ENCODE assay signal across 9 cellular contexts in genomic region chr10:60139798-60140566, GRCh38.
DNase-seq lines count a peak whose midpoint lies in the region; ATAC-seq and TF ChIP-seq lines count a peak whose summit lies in the region.
"Had no signal": no experiment of that assay in that cellular context is flagged by ENCODE, and none has a peak within 500 bp of the region (broad histone marks: within the 10 kb centered on the region; RNA-seq: fewer than 3 reads in every experiment).

No MANE protein-coding gene starts in this region.

- peak overlapping the region; percentile 84 for H3K27ac ChIP-seq in endodermal cell (ENCODE audit: low read depth, low read length)
- no peak overlapping the region for H3K27ac ChIP-seq in naive thymus-derived CD4-positive, alpha-beta T cell (ENCODE audit: low read depth, low read length)
- no peak overlapping the region for H3K27ac ChIP-seq in gastroesophageal sphincter

- no peak overlapping the region for H3K4me3 Mint-ChIP-seq in endodermal cell
- H3K4me3 Mint-ChIP-seq in naive thymus-derived CD4-positive, alpha-beta T cell: no peak overlapping the region
- H3K4me3 Mint-ChIP-seq: activated naive CD4-positive, alpha-beta T cell treated with anti-CD3 and anti-CD28 coated beads for 36 hours had no signal

- H3K4me1 ChIP-seq in endodermal cell (ENCODE audit: control insufficient read depth, insufficient read depth, low read length) (peaks cover 4% of the 10 kb centered on the region), mucosa of descending colon (ENCODE audit: low read depth) (peaks cover 20% of the 10 kb centered on the region), gastroesophageal sphincter (peaks cover 0 to 5% (median 0%) of the 10 kb centered on the region in 3 donors)
- H3K4me1 ChIP-seq in naive thymus-derived CD4-positive, alpha-beta T cell (ENCODE audit: control insufficient read depth in 2 of 2, insufficient read depth in 2 of 2, low read length in 2 of 2): no peaks in the 10 kb centered on the region

- H3K27me3 Mint-ChIP-seq in endodermal cell (ENCODE audit: insufficient read depth): no peaks in the 10 kb centered on the region
- H3K27me3 Mint-ChIP-seq in naive thymus-derived CD4-positive, alpha-beta T cell: no peaks in the 10 kb centered on the region

- H3K4me1 Mint-ChIP-seq in endodermal cell: peaks cover 6% of the 10 kb centered on the region
- H3K4me1 Mint-ChIP-seq in naive thymus-derived CD4-positive, alpha-beta T cell: peaks cover 0 to 10% (median 3%) of the 10 kb centered on the region in 7 donors

- POLR2A ChIA-PET in naive thymus-derived CD4-positive, alpha-beta T cell (lab: Charles Lee): no interaction called here

- TF ChIP-seq EP300 in gastroesophageal sphincter (IDR thresholded peaks at IDR 0.05): no peak

- no peaks in the 10 kb centered on the region for H3K27me3 ChIP-seq in endodermal cell (ENCODE audit: control insufficient read depth, insufficient read depth, low read length, poor library complexity, severe bottlenecking)
- H3K27me3 ChIP-seq in naive thymus-derived CD4-positive, alpha-beta T cell (ENCODE audit: control insufficient read depth in 2 of 2, insufficient read depth in 2 of 2, low read length in 2 of 2): no peaks in the 10 kb centered on the region
- H3K27me3 ChIP-seq in gastroesophageal sphincter: no peaks in the 10 kb centered on the region

- no peaks in the 10 kb centered on the region for H3K9me3 Mint-ChIP-seq in endodermal cell
- peaks cover 0 to 3% (median 0%) of the 10 kb centered on the region in 11 donors for H3K9me3 Mint-ChIP-seq in naive thymus-derived CD4-positive, alpha-beta T cell
- H3K9me3 Mint-ChIP-seq: activated naive CD4-positive, alpha-beta T cell treated with anti-CD3 and anti-CD28 coated beads for 36 hours had no signal

- H3K36me3 ChIP-seq in endodermal cell (ENCODE audit: control insufficient read depth, insufficient read depth, low read length) (no peaks in the 10 kb centered on the region), mucosa of descending colon (ENCODE audit: low read depth) (no peaks in the 10 kb centered on the region), gastroesophageal sphincter (no peaks in the 10 kb centered on the region)
- H3K36me3 ChIP-seq in naive thymus-derived CD4-positive, alpha-beta T cell (ENCODE audit: control insufficient read depth in 2 of 3, insufficient read depth in 3 of 3, low read length in 3 of 3): peaks cover 0 to 3% (median 0%) of the 10 kb centered on the region in 3 experiments

- H3K27ac Mint-ChIP-seq in endodermal cell: no peak overlapping the region
- peak overlapping the region in 1 of 9 donors; percentile 8 for H3K27ac Mint-ChIP-seq in naive thymus-derived CD4-positive, alpha-beta T cell
- H3K27ac Mint-ChIP-seq: activated naive CD4-positive, alpha-beta T cell treated with anti-CD3 and anti-CD28 coated beads for 36 hours had no signal

- TF ChIP-seq CTCF in AG09309 (IDR thresholded peaks at IDR 0.05; ENCODE audit: control insufficient read depth, insufficient read depth, low read depth, low read length, missing control alignments): no peak
- TF ChIP-seq CTCF in endodermal cell (conservative IDR thresholded peaks at IDR 0.05): no peak
- no peak for TF ChIP-seq CTCF in mucosa of descending colon (IDR thresholded peaks at IDR 0.05)
- TF ChIP-seq CTCF in gastroesophageal sphincter (IDR thresholded peaks at IDR 0.05): no peak

- ATAC-seq in HG02884 (IDR thresholded peaks at IDR 0.05; ENCODE audit: unreplicated experiment) (peak; percentile 38), mucosa of descending colon (peak; percentile 12), GM18907 (IDR thresholded peaks at IDR 0.05; ENCODE audit: unreplicated experiment) (no peak), gastroesophageal sphincter (no peak)
- no peak for ATAC-seq in naive thymus-derived CD4-positive, alpha-beta T cell

- DNase-seq in AG09309 (ENCODE audit: low read depth) (peak; percentile 14), endodermal cell (peak; percentile 59), mucosa of descending colon (no peak), COLO668 (lab: John Stamatoyannopoulos, UW; ENCODE audit: unreplicated experiment) (no peak)
- DNase-seq in naive thymus-derived CD4-positive, alpha-beta T cell: no peak
- DNase-seq: activated naive CD4-positive, alpha-beta T cell treated with anti-CD3 and anti-CD28 coated beads for 36 hours had no signal

- CTCF ChIA-PET in naive thymus-derived CD4-positive, alpha-beta T cell (lab: Charles Lee): no interaction called here

- intact Hi-C loops in mucosa of descending colon (cut with DNase I, micrococcal nuclease): no loop called here
- intact Hi-C loops in naive thymus-derived CD4-positive, alpha-beta T cell (cut with micrococcal nuclease): no loop called here

- H3K4me3 ChIP-seq in AG09309 (ENCODE audit: control insufficient read depth, low read depth, low read length) (no peak overlapping the region), endodermal cell (ENCODE audit: low read length) (peak overlapping the region; percentile 82), mucosa of descending colon (no peak overlapping the region), gastroesophageal sphincter (no peak overlapping the region)
- H3K4me3 ChIP-seq in naive thymus-derived CD4-positive, alpha-beta T cell (ENCODE audit: low read length): no peak overlapping the region

- no peaks in the 10 kb centered on the region for H3K9me3 ChIP-seq in endodermal cell (ENCODE audit: control insufficient read depth, low read length)
- H3K9me3 ChIP-seq in mucosa of descending colon: no peaks in the 10 kb centered on the region
- H3K9me3 ChIP-seq in naive thymus-derived CD4-positive, alpha-beta T cell (ENCODE audit: control insufficient read depth in 2 of 3, low read length in 3 of 3): no peaks in the 10 kb centered on the region
- H3K9me3 ChIP-seq in gastroesophageal sphincter: no peaks in the 10 kb centered on the region

- WGBS in endodermal cell (ENCODE audit: insufficient coverage in 1 of 2, insufficient read length in 1 of 2), 2 experiments: 3 to 5% methylated on average over 5 to 8 of the region's 8 CpGs
- WGBS in gastroesophageal sphincter (ENCODE audit: low coverage in 1 of 2), 2 donors: 27 to 40% methylated on average over 5 to 8 of the region's 8 CpGs

- no peak for TF ChIP-seq POLR2A in gastroesophageal sphincter (IDR thresholded peaks at IDR 0.05)

- H3K36me3 Mint-ChIP-seq in endodermal cell (ENCODE audit: low read depth): peaks cover 4% of the 10 kb centered on the region
- peaks cover 3 to 49% (median 36%) of the 10 kb centered on the region in 5 donors for H3K36me3 Mint-ChIP-seq in naive thymus-derived CD4-positive, alpha-beta T cell

- peak overlapping the region; percentile 59 for H3K9ac ChIP-seq in endodermal cell (ENCODE audit: extremely low read depth, low read length, poor library complexity, severe bottlenecking)

Comparison
In these comparisons a context has a peak if more than half of its experiments do, and no peak if none do; other contexts are left out.
1. DNase-seq: peak in AG09309 (single experiment) and endodermal cell (single experiment); none in mucosa of descending colon (0 of 3), naive thymus-derived CD4-positive, alpha-beta T cell (0 of 9) and COLO668 (single experiment).
2. ATAC-seq: peak in HG02884 (single experiment) and mucosa of descending colon (single experiment); none in GM18907 (single experiment), naive thymus-derived CD4-positive, alpha-beta T cell (single experiment) and gastroesophageal sphincter (single experiment).